Comparison of ENCODE assay signal across 16 cellular contexts in genomic region chr1:21652937-21653743, GRCh38. TPM values are rescaled to one million over a fixed set of nuclear protein-coding genes. Genes with fewer than 3 reads are reported as not detected.
DNase-seq lines count a peak whose midpoint lies in the region; ATAC-seq, FAIRE-seq and TF ChIP-seq lines count a peak whose summit lies in the region.
"Had no signal": no experiment of that assay in that cellular context is flagged by ENCODE, and none has a peak within 500 bp of the region (broad histone marks: within the 10 kb centered on the region; RNA-seq: fewer than 3 reads in every experiment).

No MANE protein-coding gene starts in this region.

- peaks cover 11% of the 10 kb centered on the region for H3K4me1 Mint-ChIP-seq in CD8-positive, alpha-beta T cell (ENCODE audit: low read depth)
- peaks cover 70% of the 10 kb centered on the region for H3K4me1 Mint-ChIP-seq in brain
- H3K4me1 Mint-ChIP-seq in natural killer cell treated with Interleukin-12 subunit alpha and Interleukin-12 subunit beta and Interleukin-15 and Interleukin-18, amount 100 ng/mL, for 72 hours (ENCODE audit: low read depth in 2 of 2) = peaks cover 13 to 14% of the 10 kb centered on the region in 2 donors

- no peaks in the 10 kb centered on the region for H3K36me3 ChIP-seq in CD8-positive, alpha-beta T cell (ENCODE audit: insufficient read depth, low read length)
- H3K36me3 ChIP-seq: HAP-1 had no signal

- no peak overlapping the region for H3K27ac Mint-ChIP-seq in CD8-positive, alpha-beta T cell
- H3K27ac Mint-ChIP-seq in brain = peak overlapping the region in 4 of 5 experiments; percentile 63 to 89 (median 81)
- H3K27ac Mint-ChIP-seq in natural killer cell treated with Interleukin-12 subunit alpha and Interleukin-12 subunit beta and Interleukin-15 and Interleukin-18, amount 100 ng/mL, for 72 hours = no peak overlapping the region

- H3K27me3 Mint-ChIP-seq in CD8-positive, alpha-beta T cell (ENCODE audit: low read depth) = peaks cover 17% of the 10 kb centered on the region
- H3K27me3 Mint-ChIP-seq in brain = peaks cover 6% of the 10 kb centered on the region
- H3K27me3 Mint-ChIP-seq in natural killer cell treated with Interleukin-12 subunit alpha and Interleukin-12 subunit beta and Interleukin-15 and Interleukin-18, amount 100 ng/mL, for 72 hours = peaks cover 13 to 24% of the 10 kb centered on the region in 2 donors

- no peak for TF ChIP-seq EP300 in A549 (IDR thresholded peaks at IDR 0.05)

- no peaks in the 10 kb centered on the region for H3K9me3 ChIP-seq in A549
- H3K9me3 ChIP-seq in CD8-positive, alpha-beta T cell (ENCODE audit: low read length) = no peaks in the 10 kb centered on the region
- H3K9me3 ChIP-seq: HAP-1 had no signal

- H3K27ac ChIP-seq in A549 = peak overlapping the region; percentile 24 to 94; a peak in 3 of 6 replicates
- no peak overlapping the region for H3K27ac ChIP-seq in CD8-positive, alpha-beta T cell (ENCODE audit: low read depth, low read length)
- H3K27ac ChIP-seq: C4-2B had no signal

- POLR2A ChIA-PET in A549 (lab: Yijun Ruan, JAX) = no interaction called here
- POLR2A ChIA-PET in CD8-positive, alpha-beta T cell (lab: Charles Lee) = no interaction called here

- H3K36me3 Mint-ChIP-seq in CD8-positive, alpha-beta T cell = no peaks in the 10 kb centered on the region
- H3K36me3 Mint-ChIP-seq in brain = no peaks in the 10 kb centered on the region
- H3K36me3 Mint-ChIP-seq in natural killer cell treated with Interleukin-12 subunit alpha and Interleukin-12 subunit beta and Interleukin-15 and Interleukin-18, amount 100 ng/mL, for 72 hours = no peaks in the 10 kb centered on the region

- no peaks in the 10 kb centered on the region for H3K9me3 Mint-ChIP-seq in CD8-positive, alpha-beta T cell
- peaks cover 0 to 3% (median 0%) of the 10 kb centered on the region in 5 experiments for H3K9me3 Mint-ChIP-seq in brain
- no peaks in the 10 kb centered on the region for H3K9me3 Mint-ChIP-seq in natural killer cell treated with Interleukin-12 subunit alpha and Interleukin-12 subunit beta and Interleukin-15 and Interleukin-18, amount 100 ng/mL, for 72 hours

- CTCF ChIA-PET in A549 (lab: Yijun Ruan, JAX) = interaction anchor here (0.6 to 0.7 kb wide), 2 partner anchors 73 to 266 kb away, joined by 3 read pairs; no protein-coding TSS in a partner anchor
- CTCF ChIA-PET in CD8-positive, alpha-beta T cell (lab: Charles Lee) = interaction anchor here (0.6 kb wide), 1 partner anchor 65 kb away, joined by 3 read pairs; no protein-coding TSS in a partner anchor

- TF ChIP-seq CTCF in A549 (IDR thresholded peaks at IDR 0.05) (no peak), brain (conservative IDR thresholded peaks at IDR 0.05) (no peak)
- TF ChIP-seq CTCF in CD8-positive, alpha-beta T cell (IDR thresholded peaks at IDR 0.05) = no peak

- 66% methylated on average over 9 of the region's 10 CpGs for WGBS in A549 (ENCODE audit: missing lambda C conversion rate)

- no peak overlapping the region for H3K4me3 ChIP-seq in A549
- H3K4me3 ChIP-seq in CD8-positive, alpha-beta T cell (ENCODE audit: low read depth, low read length) = no peak overlapping the region
- H3K4me3 ChIP-seq: HAP-1 had no signal

- TF ChIP-seq RAD21 in A549 (conservative IDR thresholded peaks at IDR 0.05 in 1 of 2, IDR thresholded peaks at IDR 0.05 in 1 of 2) = no peak

- peak overlapping the region; percentile 33; the same call in 1 of the 3 replicates for H3K4me2 ChIP-seq in A549

- H3K4me3 Mint-ChIP-seq in CD8-positive, alpha-beta T cell = peak overlapping the region; percentile 77
- peak overlapping the region; percentile 41 to 85 (median 80) for H3K4me3 Mint-ChIP-seq in brain
- peak overlapping the region; percentile 69 for H3K4me3 Mint-ChIP-seq in natural killer cell treated with Interleukin-12 subunit alpha and Interleukin-12 subunit beta and Interleukin-15 and Interleukin-18, amount 100 ng/mL, for 72 hours

- ATAC-seq in A549 = peak; percentile 23 to 42; a peak in 3 of 6 replicates
- no peak for ATAC-seq in CD8-positive, alpha-beta T cell
- ATAC-seq in natural killer cell treated with Interleukin-12 subunit alpha and Interleukin-12 subunit beta and Interleukin-15 and Interleukin-18, amount 100 ng/mL, for 72 hours = no peak
- no peak for ATAC-seq in HG02588 (IDR thresholded peaks at IDR 0.05; ENCODE audit: unreplicated experiment)
- ATAC-seq in GM18858 (IDR thresholded peaks at IDR 0.05; ENCODE audit: unreplicated experiment) = no peak

- TF ChIP-seq POLR2A in A549 (IDR thresholded peaks at IDR 0.05; ENCODE audit: low read length) = no peak

- no peak for FAIRE-seq in A549 (lab: Jason Lieb, UNC)
- FAIRE-seq: TTC549 had no signal

- H3K4me1 ChIP-seq in A549 = peaks cover 40% of the 10 kb centered on the region
- peaks cover 8% of the 10 kb centered on the region for H3K4me1 ChIP-seq in CD8-positive, alpha-beta T cell (ENCODE audit: insufficient read depth, low read length)

- intact Hi-C loops in CD8-positive, alpha-beta T cell (cut with DNase I, micrococcal nuclease) = loop anchor here (10.0 kb wide), 3 partner anchors 288 to 988 kb away; partner anchors contain the start of gene DDOST (in 1 of the 2)

- DNase-seq in A549 (ENCODE audit: low read depth in 1 of 2, low spot score in 1 of 2) = no peak
- no peak for DNase-seq in CD8-positive, alpha-beta T cell
- no peak for DNase-seq in natural killer cell treated with Interleukin-12 subunit alpha and Interleukin-12 subunit beta and Interleukin-15 and Interleukin-18, amount 100 ng/mL, for 72 hours (ENCODE audit: low spot score)
- no peak for DNase-seq in central memory CD4-positive, alpha-beta T cell
- DNase-seq in NCI-H1417 (lab: John Stamatoyannopoulos, UW) = no peak
- DNase-seq: GDM1; NCI-H1930; NCI-H82; stimulated activated CD4-positive, alpha-beta T cell treated with anti-CD3 and anti-CD28 coated beads, Interleukin-1b, Interleukin-23, amount 100 ng/mL, for 48 hours had no signal

- peaks cover 3% of the 10 kb centered on the region for H3K27me3 ChIP-seq in CD8-positive, alpha-beta T cell (ENCODE audit: insufficient read depth, low read length)

TF ChIP-seq in A549, 52 proteins besides CTCF, POLR2A, EP300 and RAD21:
- TF ChIP-seq RFX5 (IDR thresholded peaks at IDR 0.05) = no peak
- no peak for TF ChIP-seq CHD2 (IDR thresholded peaks at IDR 0.05; ENCODE audit: low read length, partially characterized antibody)
- no peak for TF ChIP-seq RARB (CRISPR knock-in tag; IDR thresholded peaks at IDR 0.05)
- no peak for TF ChIP-seq NR3C1 (IDR thresholded peaks at IDR 0.05)
- no peak for TF ChIP-seq MYC (IDR thresholded peaks at IDR 0.05; ENCODE audit: borderline replicate concordance, low read length)
- TF ChIP-seq MAX (IDR thresholded peaks at IDR 0.05) = no peak
- TF ChIP-seq USF2 (IDR thresholded peaks at IDR 0.05) = no peak
- TF ChIP-seq ZC3H11A (IDR thresholded peaks at IDR 0.05) = no peak
- no peak for TF ChIP-seq CEBPB (IDR thresholded peaks at IDR 0.05)
- TF ChIP-seq KDM1A (IDR thresholded peaks at IDR 0.05; ENCODE audit: low read depth) = no peak
- no peak for TF ChIP-seq FOSB (CRISPR knock-in tag; IDR thresholded peaks at IDR 0.05)
- no peak for TF ChIP-seq FOXS1 (CRISPR knock-in tag; IDR thresholded peaks at IDR 0.05)
- no peak for TF ChIP-seq RCOR1 (IDR thresholded peaks at IDR 0.05; ENCODE audit: low read depth, low read length)
- no peak for TF ChIP-seq BHLHE40 (IDR thresholded peaks at IDR 0.05; ENCODE audit: low read depth, low read length)

RNA-seq across cellular contexts. Expression of gene RAP1GAP, which starts 16.0 kb away (rescaled TPM):
- polyA plus RNA-seq in A549 (2011; rRNA removed) = 16.7 and 21.4 TPM in 2 replicates
- polyA plus RNA-seq in A549 (2012; cell fraction: cytosol; rRNA removed) = 8.2 and 10.2 TPM in 2 replicates
- 11.6 and 12.4 TPM in 2 replicates for polyA plus RNA-seq in A549 (2012; cell fraction: nucleus; rRNA removed)
- 4.3 to 5.4 TPM (median 5.1 TPM) in 3 replicates for polyA plus RNA-seq in A549 (2017; fragmentation: RNase III; extraction: RNeasy Plus Mini Kit Qiagen cat#74134 plus additional on column Dnase treatment)
- polyA minus RNA-seq in A549 (2011; rRNA and poly(A)+ RNA removed) = 24.1 and 28.7 TPM in 2 replicates
- under 1 TPM; 0.19 to 0.31 TPM for total RNA-seq in CD8-positive, alpha-beta T cell
- polyA plus RNA-seq in brain (ENCODE audit: insufficient read depth, low read depth, low replicate concordance) = 60.7 TPM
- total RNA-seq in natural killer cell treated with Interleukin-12 subunit alpha and Interleukin-12 subunit beta and Interleukin-15 and Interleukin-18, amount 100 ng/mL, for 72 hours = under 1 TPM in 1 of 2 donors, not detected in 1; 0.19 TPM
- total RNA-seq: dermis microvascular lymphatic vessel endothelial cell had no signal

Comparison
In these comparisons a context has a peak if more than half of its experiments do, and no peak if none do; other contexts are left out.
1. ATAC-seq: peak in A549 (2 of 2); none in CD8-positive, alpha-beta T cell (single experiment), natural killer cell treated with Interleukin-12 subunit alpha and Interleukin-12 subunit beta and Interleukin-15 and Interleukin-18, amount 100 ng/mL, for 72 hours (0 of 2), HG02588 (single experiment) and GM18858 (single experiment).
2. H3K27ac Mint-ChIP-seq: peak in brain (4 of 5); none in CD8-positive, alpha-beta T cell (single experiment) and natural killer cell treated with Interleukin-12 subunit alpha and Interleukin-12 subunit beta and Interleukin-15 and Interleukin-18, amount 100 ng/mL, for 72 hours (0 of 2).
3. Peak in every context shown above with its lines, with median percentiles within 50 percentile points of each other: H3K4me3 Mint-ChIP-seq.